24 cellular contexts compared by ENCODE assay signal in the genomic region with DNA sequence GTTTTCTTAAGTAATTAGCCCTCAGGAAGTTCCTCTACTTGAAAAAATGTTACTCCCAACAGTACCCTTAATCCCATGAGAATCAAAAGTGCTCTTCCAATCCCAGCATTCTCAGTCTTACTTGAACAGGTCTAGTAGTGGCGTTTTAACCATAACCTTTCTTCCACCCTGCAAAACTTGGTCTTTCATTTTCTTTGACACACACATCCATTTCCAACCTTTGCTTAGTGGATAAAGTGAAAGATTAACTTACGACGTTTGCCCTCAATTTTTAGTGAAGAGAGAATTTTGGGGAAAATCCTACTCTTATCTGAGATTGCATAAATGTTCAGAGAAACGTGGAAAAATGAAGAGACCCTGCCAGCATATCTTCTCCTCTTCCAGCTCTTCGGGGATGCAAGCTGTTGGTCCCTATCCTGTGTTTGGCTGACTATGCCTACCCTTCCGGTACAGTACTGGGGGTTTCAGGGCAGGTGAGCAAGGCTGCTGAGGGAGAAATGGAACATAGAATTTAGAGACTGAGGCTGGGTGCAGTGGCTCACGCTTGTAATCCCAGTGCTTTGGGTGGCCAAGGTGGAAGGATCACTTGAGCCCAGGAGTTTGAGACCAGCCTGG. TPM values are rescaled to one million over a fixed set of nuclear protein-coding genes. Genes with fewer than 3 reads are reported as not detected.
DNase-seq lines count a peak whose midpoint lies in the region; ATAC-seq, FAIRE-seq and TF ChIP-seq lines count a peak whose summit lies in the region.
"Had no signal": no experiment of that assay in that cellular context is flagged by ENCODE, and none has a peak within 500 bp of the region (broad histone marks: within the 10 kb centered on the region; RNA-seq: fewer than 3 reads in every experiment).

No MANE protein-coding gene starts in this region.

- peaks cover 0 to 4% (median 0%) of the 10 kb centered on the region in 7 donors for H3K9me3 Mint-ChIP-seq in CD14-positive monocyte
- peaks cover 2% of the 10 kb centered on the region for H3K9me3 Mint-ChIP-seq in progenitor cell of endocrine pancreas (ENCODE audit: low read depth)
- H3K9me3 Mint-ChIP-seq: HFFc6; stimulated activated effector memory CD8-positive, alpha-beta T cell treated with anti-CD3 and anti-CD28 coated beads, Interleukin-12 subunit alpha, Interleukin-12 subunit beta, amount 100 ng/mL, for 72 hours had no signal

- peak overlapping the region; percentile 33; the same call in 1 of the 2 replicates for H2AFZ ChIP-seq in K562 (ENCODE audit: low read depth, low read length)

- H3K79me2 ChIP-seq in K562 (ENCODE audit: control insufficient read depth, insufficient read depth, low read length): peaks cover 26% of the 10 kb centered on the region

- peak overlapping the region; percentile 43 to 72; a peak in 2 of 4 replicates for H3K9ac ChIP-seq in K562 (ENCODE audit: insufficient read depth in 1 of 2, low read depth in 2 of 2, low read length in 2 of 2)

- TF ChIP-seq EP300 in K562 (IDR thresholded peaks at IDR 0.05; ENCODE audit: low read length): no peak

- DNase-seq in CD14-positive monocyte (ENCODE audit: low spot score) (no peak), K562 (ENCODE audit: extremely low read depth in 1 of 4, low spot score in 3 of 4) (no peak), right cardiac atrium (no peak), progenitor cell of endocrine pancreas (ENCODE audit: low spot score, unreplicated experiment) (no peak), hippocampal formation (lab: John Stamatoyannopoulos, UW) (no peak), T1000 (lab: John Stamatoyannopoulos, UW) (no peak), NCI-H446 (lab: John Stamatoyannopoulos, UW) (no peak), KG1 (lab: John Stamatoyannopoulos, UW) (no peak)
- DNase-seq: activated CD4-positive, alpha-beta T cell treated with anti-CD3 and anti-CD28 coated beads for 4 hours; activated naive CD4-positive, alpha-beta T cell treated with anti-CD3 and anti-CD28 coated beads, Interleukin-2, amount 50 U/mL, for 16 hours; activated T-cell treated with anti-CD3 and anti-CD28 coated beads, Interleukin-2, amount 50 U/mL, for 48 hours; DMS79 treated with DMSO at 0.1 percent for 48 hours; effector memory CD4-positive, alpha-beta T cell; HFFc6; Karpas-422; midbrain; natural killer cell; NCI-H187; NCI-H82; SIG-M5; stimulated activated CD4-positive, alpha-beta T cell treated with anti-CD3 and anti-CD28 coated beads, Interleukin-2, amount 100 ng/mL, for 24 hours had no signal

- peak overlapping the region; percentile 63 for H3K4me2 ChIP-seq in K562 (ENCODE audit: insufficient read depth, low read length)

- POLR2A ChIA-PET in K562 (lab: Yijun Ruan, JAX): interaction anchor here (0.7 to 0.9 kb wide), 3 partner anchors 46 to 342 kb away, joined by 3 read pairs; no protein-coding TSS in a partner anchor

- H3K4me1 ChIP-seq in K562 (replicated peaks in 1 of 2; ENCODE audit: control insufficient read depth in 2 of 2, insufficient read depth in 2 of 2, low read length in 2 of 2) (peaks cover 7 to 33% of the 10 kb centered on the region in 2 experiments; a peak in 3 of 5 replicates), right cardiac atrium (ENCODE audit: control insufficient read depth, insufficient read depth, low read length) (peaks cover 15% of the 10 kb centered on the region)

- peaks cover 0 to 2% (median 0%) of the 10 kb centered on the region in 3 donors for H3K27me3 Mint-ChIP-seq in CD14-positive monocyte (ENCODE audit: low read depth in 3 of 3)
- no peaks in the 10 kb centered on the region for H3K27me3 Mint-ChIP-seq in progenitor cell of endocrine pancreas

- H3K9me1 ChIP-seq in K562 (ENCODE audit: control insufficient read depth, insufficient read depth, low read length): no peaks in the 10 kb centered on the region

- H3K27ac Mint-ChIP-seq in CD14-positive monocyte: peak overlapping the region in 6 of 7 donors; percentile 7 to 46 (median 18)
- H3K27ac Mint-ChIP-seq in progenitor cell of endocrine pancreas: peak overlapping the region; percentile 35
- H3K27ac Mint-ChIP-seq: HFFc6; stimulated activated effector memory CD8-positive, alpha-beta T cell treated with anti-CD3 and anti-CD28 coated beads, Interleukin-12 subunit alpha, Interleukin-12 subunit beta, amount 100 ng/mL, for 72 hours had no signal

- no peak for TF ChIP-seq RAD21 in K562 (CRISPR knock-in tag; conservative IDR thresholded peaks at IDR 0.05 in 1 of 2, IDR thresholded peaks at IDR 0.05 in 1 of 2)

- 0 out of 2 replicates have a peak, but pooled peaks cover 1% of the 10 kb centered on the region for H3K9me3 ChIP-seq in K562 (replicated peaks; ENCODE audit: control insufficient read depth, insufficient read depth, low read depth, low read length)
- H3K9me3 ChIP-seq in right cardiac atrium (ENCODE audit: control insufficient read depth, low read length): no peaks in the 10 kb centered on the region
- H3K9me3 ChIP-seq: suprapubic skin had no signal

- H3K4me3 Mint-ChIP-seq in CD14-positive monocyte (no peak overlapping the region), progenitor cell of endocrine pancreas (ENCODE audit: low read depth) (no peak overlapping the region)
- H3K4me3 Mint-ChIP-seq: HFFc6; natural killer cell; stimulated activated effector memory CD8-positive, alpha-beta T cell treated with anti-CD3 and anti-CD28 coated beads, Interleukin-12 subunit alpha, Interleukin-12 subunit beta, amount 100 ng/mL, for 72 hours had no signal

- peaks cover 5% of the 10 kb centered on the region; the same call in 1 of the 3 replicates for H3K36me3 ChIP-seq in K562 (ENCODE audit: control insufficient read depth, insufficient read depth, low read length)
- H3K36me3 ChIP-seq: suprapubic skin had no signal

- in situ Hi-C loops in K562 (cut with MboI): no loop called here

- ATAC-seq in K562: peak; percentile 38
- peak; percentile 5 to 41 for ATAC-seq in right cardiac atrium
- ATAC-seq: natural killer cell; stimulated activated effector memory CD8-positive, alpha-beta T cell treated with anti-CD3 and anti-CD28 coated beads, Interleukin-12 subunit alpha, Interleukin-12 subunit beta, amount 100 ng/mL, for 72 hours had no signal

- H3K4me3 ChIP-seq in K562: no peak overlapping the region
- H3K4me3 ChIP-seq in right cardiac atrium (ENCODE audit: low read length): no peak overlapping the region
- H3K4me3 ChIP-seq: suprapubic skin had no signal

- CTCF ChIA-PET in K562 (lab: Yijun Ruan, JAX; ENCODE audit: low intra/inter-chr PET ratio): no interaction called here

- no TSS peak for BruUV-seq in K562 (replicated peaks; lab: Mats Ljungman, UMichigan)

- H3K27me3 ChIP-seq in K562 (ENCODE audit: control insufficient read depth in 2 of 2, insufficient read depth in 2 of 2, low read length in 2 of 2) (no peaks in the 10 kb centered on the region), right cardiac atrium (ENCODE audit: control insufficient read depth, insufficient read depth) (no peaks in the 10 kb centered on the region)
- H3K27me3 ChIP-seq: suprapubic skin had no signal

- intact Hi-C loops in CD14-positive monocyte (cut with micrococcal nuclease) (no loop called here), K562 (cut with micrococcal nuclease) (loop anchor here (5.0 kb wide), 1 partner anchor 50 kb away; no protein-coding TSS in a partner anchor), right cardiac atrium (cut with DNase I) (no loop called here)

- 5% methylated on average over 7 of the region's 7 CpGs for WGBS in K562 (ENCODE audit: insufficient coverage, low coverage, missing lambda C conversion rate)
- 63% methylated on average over 7 of the region's 7 CpGs for WGBS in right cardiac atrium

- TF ChIP-seq CTCF in CD14-positive monocyte (IDR thresholded peaks at IDR 0.05) (no peak), K562 (IDR thresholded peaks at IDR 0.05 in 2 of 3, conservative IDR thresholded peaks at IDR 0.05 in 1 of 3; ENCODE audit: insufficient read depth in 2 of 3, low read depth in 1 of 3, low read length in 3 of 3) (no peak), progenitor cell of endocrine pancreas (IDR thresholded peaks at IDR 0.05; ENCODE audit: unreplicated experiment) (no peak)

- H3K27ac ChIP-seq in K562 (ENCODE audit: extremely low read depth, low read depth, low read length) (peak overlapping the region; percentile 73), right cardiac atrium (ENCODE audit: low read length) (peak overlapping the region; percentile 13)
- H3K27ac ChIP-seq: suprapubic skin had no signal

- no peak for TF ChIP-seq POLR2A in K562 (conservative IDR thresholded peaks at IDR 0.05)

- FAIRE-seq in K562 (lab: Jason Lieb, UNC): no peak
- FAIRE-seq: A204.1 had no signal

- H3K36me3 Mint-ChIP-seq in CD14-positive monocyte (peaks cover 50 to 66% of the 10 kb centered on the region in 2 donors), progenitor cell of endocrine pancreas (ENCODE audit: insufficient read depth) (peaks cover 7% of the 10 kb centered on the region)
- H3K36me3 Mint-ChIP-seq: natural killer cell had no signal

- H4K20me1 ChIP-seq in K562 (replicated peaks; ENCODE audit: control insufficient read depth, insufficient read depth, low read length): no peaks in the 10 kb centered on the region

- H3K4me1 Mint-ChIP-seq in CD14-positive monocyte (peaks cover 14% of the 10 kb centered on the region), progenitor cell of endocrine pancreas (ENCODE audit: low read depth) (peaks cover 15% of the 10 kb centered on the region)

RNA-seq across cellular contexts. Expression of gene WBP1L, which starts 18.8 kb away (rescaled TPM):
- polyA plus RNA-seq in CD14-positive monocyte: 10 to 100 TPM; 38.3 to 43.0 TPM
- 11.5 and 23.1 TPM in 2 replicates for total RNA-seq in K562 (2011; cell fraction: chromatin; rRNA removed; ENCODE audit: low replicate concordance)
- 19.7 and 23.5 TPM in 2 replicates for total RNA-seq in K562 (2011; cell fraction: nucleolus; rRNA removed)
- total RNA-seq in K562 (2011; cell fraction: nucleoplasm; rRNA removed): 22.4 and 23.0 TPM in 2 replicates
- 11.4 and 15.0 TPM in 2 replicates for total RNA-seq in K562 (2014; rRNA removed)
- 6.6 and 6.7 TPM in 2 replicates for total RNA-seq in K562 (2014; rRNA removed; fragmentation: Illumina TruSeq; extraction: Trizol)
- 8.7 and 9.1 TPM in 2 replicates for total RNA-seq in K562 (2015; rRNA removed; fragmentation: Illumina TruSeq; extraction: Trizol)
- total RNA-seq in K562 (2021): 11.8 and 14.4 TPM in 2 replicates
- polyA plus RNA-seq in K562 (2011; rRNA removed): 11.6 and 12.1 TPM in 2 replicates
- 19.1 and 32.0 TPM in 2 replicates for polyA plus RNA-seq in K562 (2011; cell fraction: cytosol; rRNA removed)
- 8.0 and 8.9 TPM in 2 replicates for polyA plus RNA-seq in K562 (2011; cell fraction: nucleus; rRNA removed)
- 12.0 and 12.3 TPM in 2 replicates for polyA plus RNA-seq in K562 (2012)
- polyA plus RNA-seq in K562 (2014; fragmentation: Illumina TruSeq; extraction: Trizol): 11.5 and 12.3 TPM in 2 replicates
- polyA plus RNA-seq in K562 (2014; fragmentation: Nextera tagmentation; extraction: Ambion mirVana): 1 to 10 TPM; 3.2 to 5.3 TPM
- polyA plus RNA-seq in K562 (2014; rRNA removed): 10.7 and 11.3 TPM in 2 replicates
- 17.5 and 24.0 TPM in 2 replicates for polyA minus RNA-seq in K562 (2011; rRNA and poly(A)+ RNA removed)
- polyA minus RNA-seq in K562 (2011; cell fraction: cytosol; rRNA and poly(A)+ RNA removed): 15.7 and 17.7 TPM in 2 replicates
- 3.6 and 4.9 TPM in 2 replicates for polyA minus RNA-seq in K562 (2011; cell fraction: nucleus; rRNA and poly(A)+ RNA removed)
- 10 to 100 TPM; 35.2 to 50.5 (median 37.8) TPM for total RNA-seq in right cardiac atrium
- 19.1 TPM for polyA plus RNA-seq in right cardiac atrium
- 29.9 and 30.7 TPM in 2 replicates for total RNA-seq in progenitor cell of endocrine pancreas

RNA-seq across cellular contexts. Expression of gene SFXN2, which starts 48.1 kb away (rescaled TPM):
- polyA plus RNA-seq in CD14-positive monocyte: 1 to 10 TPM; 1.8 to 2.0 TPM
- total RNA-seq in K562 (2011; cell fraction: chromatin; rRNA removed; ENCODE audit: low replicate concordance): 14.9 and 58.6 TPM in 2 replicates
- total RNA-seq in K562 (2011; cell fraction: nucleolus; rRNA removed): 43.2 and 44.1 TPM in 2 replicates
- total RNA-seq in K562 (2011; cell fraction: nucleoplasm; rRNA removed): 24.3 and 31.1 TPM in 2 replicates
- 7.3 and 11.4 TPM in 2 replicates for total RNA-seq in K562 (2014; rRNA removed)
- 17.1 and 22.5 TPM in 2 replicates for total RNA-seq in K562 (2014; rRNA removed; fragmentation: Illumina TruSeq; extraction: Trizol)
- 14.6 and 15.7 TPM in 2 replicates for total RNA-seq in K562 (2015; rRNA removed; fragmentation: Illumina TruSeq; extraction: Trizol)
- 20.6 and 23.8 TPM in 2 replicates for total RNA-seq in K562 (2021)
- 10.7 and 14.5 TPM in 2 replicates for polyA plus RNA-seq in K562 (2011; rRNA removed)
- polyA plus RNA-seq in K562 (2011; cell fraction: cytosol; rRNA removed): 14.2 and 18.2 TPM in 2 replicates
- 15.5 and 26.3 TPM in 2 replicates for polyA plus RNA-seq in K562 (2011; cell fraction: nucleus; rRNA removed)
- 8.3 and 15.5 TPM in 2 replicates for polyA plus RNA-seq in K562 (2012)
- 23.7 and 24.1 TPM in 2 replicates for polyA plus RNA-seq in K562 (2014; fragmentation: Illumina TruSeq; extraction: Trizol)
- 10 to 100 TPM; 12.0 to 20.4 TPM for polyA plus RNA-seq in K562 (2014; fragmentation: Nextera tagmentation; extraction: Ambion mirVana)
- polyA plus RNA-seq in K562 (2014; rRNA removed): 13.9 and 23.3 TPM in 2 replicates
- polyA minus RNA-seq in K562 (2011; rRNA and poly(A)+ RNA removed): 12.0 and 24.9 TPM in 2 replicates
- 13.3 and 15.2 TPM in 2 replicates for polyA minus RNA-seq in K562 (2011; cell fraction: cytosol; rRNA and poly(A)+ RNA removed)
- 20.9 and 24.4 TPM in 2 replicates for polyA minus RNA-seq in K562 (2011; cell fraction: nucleus; rRNA and poly(A)+ RNA removed)
- 1 to 10 TPM; 1.8 to 4.8 (median 2.4) TPM for total RNA-seq in right cardiac atrium
- 1.8 TPM for polyA plus RNA-seq in right cardiac atrium
- total RNA-seq in progenitor cell of endocrine pancreas: 33.9 and 34.2 TPM in 2 replicates

RNA-seq across cellular contexts. Expression of gene ARL3, which starts 48.3 kb away (rescaled TPM):
- polyA plus RNA-seq in CD14-positive monocyte (1 to 10 TPM; 6.0 to 6.3 TPM), K562 (2011; rRNA removed) (4.8 and 5.5 TPM in 2 replicates), K562 (2014; fragmentation: Illumina TruSeq; extraction: Trizol) (4.2 and 5.5 TPM in 2 replicates), K562 (2014; fragmentation: Nextera tagmentation; extraction: Ambion mirVana) (1 to 10 TPM; 8.2 to 8.9 TPM), K562 (2014; rRNA removed) (5.1 and 5.2 TPM in 2 replicates), right cardiac atrium (16.3 TPM)
- total RNA-seq in K562 (2011; cell fraction: chromatin; rRNA removed; ENCODE audit: low replicate concordance): 2.0 and 2.1 TPM in 2 replicates
- 0.83 and 1.7 TPM in 2 replicates for total RNA-seq in K562 (2011; cell fraction: nucleolus; rRNA removed)
- total RNA-seq in K562 (2011; cell fraction: nucleoplasm; rRNA removed): 2.2 and 2.7 TPM in 2 replicates
- total RNA-seq in K562 (2014; rRNA removed) (2.7 and 2.9 TPM in 2 replicates), K562 (2014; rRNA removed; fragmentation: Illumina TruSeq; extraction: Trizol) (3.5 and 3.8 TPM in 2 replicates), K562 (2015; rRNA removed; fragmentation: Illumina TruSeq; extraction: Trizol) (2.9 and 3.2 TPM in 2 replicates), K562 (2021) (4.2 and 4.6 TPM in 2 replicates), right cardiac atrium (10 to 100 TPM; 13.0 to 18.3 (median 14.9) TPM), progenitor cell of endocrine pancreas (24.9 and 25.0 TPM in 2 replicates)
- 1.7 and 3.3 TPM in 2 replicates for polyA plus RNA-seq in K562 (2011; cell fraction: cytosol; rRNA removed)
- 1.2 and 2.4 TPM in 2 replicates for polyA plus RNA-seq in K562 (2011; cell fraction: nucleus; rRNA removed)
- 5.7 and 6.9 TPM in 2 replicates for polyA plus RNA-seq in K562 (2012)
- polyA minus RNA-seq in K562 (2011; rRNA and poly(A)+ RNA removed): 2.6 and 3.0 TPM in 2 replicates
- 0.46 and 0.76 TPM in 2 replicates for polyA minus RNA-seq in K562 (2011; cell fraction: cytosol; rRNA and poly(A)+ RNA removed)
- 0.40 and 1.2 TPM in 2 replicates for polyA minus RNA-seq in K562 (2011; cell fraction: nucleus; rRNA and poly(A)+ RNA removed)
